Comparison of ENCODE assay signal across 21 cellular contexts in the genomic region with DNA sequence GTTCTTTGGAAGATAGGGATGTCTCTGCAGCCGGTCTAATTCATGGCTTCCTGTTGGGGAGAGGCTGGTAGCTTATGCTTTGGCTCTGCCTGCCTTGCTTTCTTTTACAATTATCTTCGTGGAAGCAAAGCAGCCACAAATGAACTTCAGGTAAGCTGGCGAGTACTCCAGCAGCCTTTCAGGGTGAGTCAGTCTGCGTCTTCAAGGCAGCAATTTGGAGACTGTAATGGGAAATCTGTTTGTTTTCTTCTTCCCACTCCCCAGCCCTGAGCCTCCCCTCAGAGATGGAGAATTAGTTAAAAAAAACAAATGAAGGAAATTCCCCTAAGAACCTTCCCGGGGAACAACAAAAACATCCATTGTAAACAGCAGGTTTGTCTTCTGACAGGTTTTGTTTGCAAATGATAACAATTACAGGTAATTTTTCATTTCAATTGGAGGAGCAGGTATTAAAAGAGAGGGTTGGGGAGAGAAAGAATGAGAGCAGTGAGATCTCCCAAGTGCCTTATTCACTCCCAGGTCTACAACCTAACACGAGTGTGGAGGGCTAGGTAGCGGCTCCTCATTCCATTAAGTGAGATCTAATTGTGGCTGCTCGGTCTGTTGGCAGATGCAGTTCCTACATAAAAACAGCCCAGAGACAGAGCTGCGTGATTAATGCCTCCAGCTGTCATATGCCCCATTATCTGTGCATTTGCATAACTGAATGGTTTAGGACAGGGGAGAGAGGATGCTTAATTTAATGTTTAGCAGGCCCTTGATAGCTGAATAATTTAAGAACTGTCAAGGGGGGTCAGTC.
DNase-seq lines count a peak whose midpoint lies in the region; ATAC-seq and TF ChIP-seq lines count a peak whose summit lies in the region.
"Had no signal": no experiment of that assay in that cellular context is flagged by ENCODE, and none has a peak within 500 bp of the region (broad histone marks: within the 10 kb centered on the region; RNA-seq: fewer than 3 reads in every experiment).

No MANE protein-coding gene starts in this region.

- H3K27ac Mint-ChIP-seq in activated T-helper 1 cell treated with anti-CD3 and anti-CD28 coated beads, Interleukin-12 subunit alpha, Interleukin-12 subunit beta, Interleukin-2, Interleukin-4 antibody, amounts not matched to agents 30 ng/mL and 10 ng/mL and 1 ng/mL, durations not matched to agents 14 hours and 24 hours and 36 hours, result no peak overlapping the region
- H3K27ac Mint-ChIP-seq: activated CD8-positive, alpha-beta T cell treated with anti-CD3 and anti-CD28 coated beads, Interleukin-2, amount 10 ng/mL, durations not matched to agents 7 days and 5 days; activated naive CD8-positive, alpha-beta T cell treated with anti-CD3 and anti-CD28 coated beads, Interleukin-2, amount 50 U/mL, for 24 hours had no signal

- no peak for TF ChIP-seq CTCF in ascending aorta (IDR thresholded peaks at IDR 0.05)

- no peaks in the 10 kb centered on the region for H3K36me3 ChIP-seq in ascending aorta
- H3K36me3 ChIP-seq: left ventricle myocardium inferior, prostate gland, uterus had no signal

- no peak overlapping the region for H3K27ac ChIP-seq in ascending aorta
- H3K27ac ChIP-seq: HL-60, KMS-11, left ventricle myocardium inferior, prostate gland, uterus had no signal

- H3K9me3 ChIP-seq in ascending aorta, result peaks cover 0 to 7% of the 10 kb centered on the region in 2 donors
- H3K9me3 ChIP-seq: Caco-2, prostate gland, uterus had no signal

- intact Hi-C loops in ascending aorta (cut with DNase I), result no loop called here
- intact Hi-C loops in activated T-helper 1 cell treated with anti-CD3 and anti-CD28 coated beads, Interleukin-12 subunit alpha, Interleukin-12 subunit beta, Interleukin-2, Interleukin-4 antibody, amounts not matched to agents 30 ng/mL and 10 ng/mL and 1 ng/mL, durations not matched to agents 14 hours and 24 hours and 36 hours (cut with micrococcal nuclease), result no loop called here

- no peak for ATAC-seq in GM21390 (IDR thresholded peaks at IDR 0.05; ENCODE audit: unreplicated experiment)
- ATAC-seq: activated CD8-positive, alpha-beta T cell treated with anti-CD3 and anti-CD28 coated beads, Interleukin-2, amount 10 ng/mL, durations not matched to agents 7 days and 5 days; activated naive CD8-positive, alpha-beta T cell treated with anti-CD3 and anti-CD28 coated beads, Interleukin-2, amount 50 U/mL, for 24 hours; stimulated activated naive CD8-positive, alpha-beta T cell treated with anti-CD3 and anti-CD28 coated beads, Interleukin-15, Interleukin-2, amounts not matched to agents 100 U/mL and 50 U/mL, for 24 hours had no signal

- peaks cover 2% of the 10 kb centered on the region for H3K27me3 Mint-ChIP-seq in activated T-helper 1 cell treated with anti-CD3 and anti-CD28 coated beads, Interleukin-12 subunit alpha, Interleukin-12 subunit beta, Interleukin-2, Interleukin-4 antibody, amounts not matched to agents 30 ng/mL and 10 ng/mL and 1 ng/mL, durations not matched to agents 14 hours and 24 hours and 36 hours (ENCODE audit: insufficient read depth)

- no peak overlapping the region for H3K4me3 ChIP-seq in ascending aorta
- H3K4me3 ChIP-seq: left ventricle myocardium inferior, prostate gland, uterus had no signal

- no peaks in the 10 kb centered on the region for H3K9me3 Mint-ChIP-seq in activated T-helper 1 cell treated with anti-CD3 and anti-CD28 coated beads, Interleukin-12 subunit alpha, Interleukin-12 subunit beta, Interleukin-2, Interleukin-4 antibody, amounts not matched to agents 30 ng/mL and 10 ng/mL and 1 ng/mL, durations not matched to agents 14 hours and 24 hours and 36 hours

- H3K4me1 ChIP-seq in ascending aorta, result no peaks in the 10 kb centered on the region
- H3K4me1 ChIP-seq: Caco-2, left ventricle myocardium inferior, prostate gland, uterus had no signal

- no peaks in the 10 kb centered on the region for H3K4me1 Mint-ChIP-seq in activated T-helper 1 cell treated with anti-CD3 and anti-CD28 coated beads, Interleukin-12 subunit alpha, Interleukin-12 subunit beta, Interleukin-2, Interleukin-4 antibody, amounts not matched to agents 30 ng/mL and 10 ng/mL and 1 ng/mL, durations not matched to agents 14 hours and 24 hours and 36 hours (ENCODE audit: low read depth)
- H3K4me1 Mint-ChIP-seq: activated naive CD8-positive, alpha-beta T cell treated with anti-CD3 and anti-CD28 coated beads, Interleukin-2, amount 50 U/mL, for 24 hours had no signal

- H3K36me3 Mint-ChIP-seq in activated T-helper 1 cell treated with anti-CD3 and anti-CD28 coated beads, Interleukin-12 subunit alpha, Interleukin-12 subunit beta, Interleukin-2, Interleukin-4 antibody, amounts not matched to agents 30 ng/mL and 10 ng/mL and 1 ng/mL, durations not matched to agents 14 hours and 24 hours and 36 hours (ENCODE audit: low read depth), result no peaks in the 10 kb centered on the region

- DNase-seq in D341Med (ENCODE audit: low spot score), result peak; percentile 58
- DNase-seq in NCI-H1417 treated with DMSO at 0.1 percent for 48 hours (lab: John Stamatoyannopoulos, UW), result peak; percentile 38
- peak; percentile 96 for DNase-seq in NCI-H82 (lab: John Stamatoyannopoulos, UW)
- DNase-seq in islet precursor cell, result peak; percentile 86
- no peak for DNase-seq in ascending aorta (ENCODE audit: low spot score in 2 of 2)
- no peak for DNase-seq in activated T-helper 1 cell treated with anti-CD3 and anti-CD28 coated beads, Interleukin-12 subunit alpha, Interleukin-12 subunit beta, Interleukin-2, Interleukin-4 antibody, amounts not matched to agents 30 ng/mL and 10 ng/mL and 1 ng/mL, durations not matched to agents 14 hours and 24 hours and 36 hours (ENCODE audit: low spot score)
- no peak for DNase-seq in stimulated activated CD4-positive, alpha-beta T cell treated with anti-CD3 and anti-CD28 coated beads, Interleukin-4, amount 100 ng/mL, for 4 hours
- DNase-seq: activated CD8-positive, alpha-beta T cell treated with anti-CD3 and anti-CD28 coated beads, Interleukin-2, amount 10 ng/mL, durations not matched to agents 7 days and 5 days; activated naive CD8-positive, alpha-beta T cell treated with anti-CD3 and anti-CD28 coated beads, Interleukin-2, amount 50 U/mL, for 24 hours; Caco-2; caudate nucleus; effector CD8-positive, alpha-beta T cell; left ventricle myocardium inferior; NCI-H2107; stimulated activated CD4-positive, alpha-beta T cell treated with anti-CD3 and anti-CD28 coated beads, Interleukin-12 subunit alpha, Interleukin-12 subunit beta, amount 100 ng/mL, for 4 hours; stimulated activated naive CD8-positive, alpha-beta T cell treated with anti-CD3 and anti-CD28 coated beads, Interleukin-15, Interleukin-2, amounts not matched to agents 100 U/mL and 50 U/mL, for 24 hours; uterus had no signal

- no peaks in the 10 kb centered on the region for H3K27me3 ChIP-seq in ascending aorta
- H3K27me3 ChIP-seq: uterus had no signal

- no peak overlapping the region for H3K4me3 Mint-ChIP-seq in activated T-helper 1 cell treated with anti-CD3 and anti-CD28 coated beads, Interleukin-12 subunit alpha, Interleukin-12 subunit beta, Interleukin-2, Interleukin-4 antibody, amounts not matched to agents 30 ng/mL and 10 ng/mL and 1 ng/mL, durations not matched to agents 14 hours and 24 hours and 36 hours
- H3K4me3 Mint-ChIP-seq: activated CD8-positive, alpha-beta T cell treated with anti-CD3 and anti-CD28 coated beads, Interleukin-2, amount 10 ng/mL, durations not matched to agents 7 days and 5 days; activated naive CD8-positive, alpha-beta T cell treated with anti-CD3 and anti-CD28 coated beads, Interleukin-2, amount 50 U/mL, for 24 hours had no signal

Comparison
In these comparisons a context has a peak if more than half of its experiments do, and no peak if none do; other contexts are left out.
1. DNase-seq: peak in D341Med (single experiment), NCI-H1417 treated with DMSO at 0.1 percent for 48 hours (single experiment), NCI-H82 (single experiment) and islet precursor cell (single experiment); none in ascending aorta (0 of 2), activated T-helper 1 cell treated with anti-CD3 and anti-CD28 coated beads, Interleukin-12 subunit alpha, Interleukin-12 subunit beta, Interleukin-2, Interleukin-4 antibody, amounts not matched to agents 30 ng/mL and 10 ng/mL and 1 ng/mL, durations not matched to agents 14 hours and 24 hours and 36 hours (single experiment) and stimulated activated CD4-positive, alpha-beta T cell treated with anti-CD3 and anti-CD28 coated beads, Interleukin-4, amount 100 ng/mL, for 4 hours (0 of 2).